In the genomic region with DNA sequence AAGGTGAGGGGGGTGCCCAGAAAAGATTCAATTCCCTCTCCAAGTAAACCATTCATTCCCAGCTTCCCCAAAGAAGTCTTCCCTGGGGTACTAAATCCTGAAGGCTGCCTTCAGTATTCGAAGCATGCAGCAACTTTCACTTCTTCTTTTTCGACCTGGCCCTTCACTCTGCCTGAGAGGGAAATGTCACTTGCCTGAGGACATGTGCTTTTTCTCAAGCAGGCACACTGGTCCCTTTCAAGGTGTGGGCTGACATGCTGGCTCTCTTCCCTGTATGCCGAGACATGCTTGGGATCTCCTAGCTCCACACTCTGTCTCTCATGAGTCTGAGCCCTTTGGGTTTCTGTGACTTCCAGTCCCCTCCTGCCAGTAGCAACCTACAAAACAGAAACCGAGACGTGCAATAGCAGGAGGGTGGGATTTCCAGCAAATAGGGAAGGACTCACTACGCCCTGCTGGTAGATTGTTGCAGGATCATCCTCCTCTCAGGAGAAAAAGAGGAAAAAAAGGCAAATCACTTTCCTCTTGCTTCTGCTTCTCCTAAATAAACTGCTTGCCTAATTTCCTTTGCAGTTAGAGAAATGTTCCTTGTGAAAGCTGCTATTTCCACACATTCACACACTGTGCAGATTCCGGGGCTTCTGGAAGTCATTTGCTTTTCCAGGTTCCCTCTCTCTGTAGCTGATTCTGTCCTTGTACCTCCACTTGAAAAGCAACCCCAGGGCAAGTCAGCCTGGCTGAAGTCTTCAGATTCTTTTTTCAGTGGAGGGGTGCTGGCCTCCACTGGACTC, we compare ENCODE assay signal across 8 cellular contexts. TPM values are rescaled to one million over a fixed set of nuclear protein-coding genes. Genes with fewer than 3 reads are reported as not detected.
DNase-seq lines count a peak whose midpoint lies in the region; ATAC-seq and TF ChIP-seq lines count a peak whose summit lies in the region.

No MANE protein-coding gene starts in this region.

- TF ChIP-seq CTCF in DOHH2 (IDR thresholded peaks at IDR 0.05; ENCODE audit: low read depth, low read length, poor library complexity, severe bottlenecking) (no peak), Calu3 (IDR thresholded peaks at IDR 0.05; ENCODE audit: unreplicated experiment) (no peak)

- no peaks in the 10 kb centered on the region for H3K9me3 Mint-ChIP-seq in activated naive CD8-positive, alpha-beta T cell treated with anti-CD3 and anti-CD28 coated beads, Interleukin-2, amount 50 U/mL, for 24 hours
- H3K9me3 Mint-ChIP-seq in Calu3 (ENCODE audit: low read depth, unreplicated experiment), result no peaks in the 10 kb centered on the region

- no peaks in the 10 kb centered on the region for H3K79me2 ChIP-seq in DOHH2 (ENCODE audit: control insufficient read depth, low read length)

- peak overlapping the region; percentile 85 for H3K27ac Mint-ChIP-seq in activated naive CD8-positive, alpha-beta T cell treated with anti-CD3 and anti-CD28 coated beads, Interleukin-2, amount 50 U/mL, for 24 hours
- no peak overlapping the region for H3K27ac Mint-ChIP-seq in Calu3 (ENCODE audit: unreplicated experiment)

- H4K20me1 ChIP-seq in DOHH2 (ENCODE audit: control insufficient read depth, insufficient read depth, low read depth, low read length), result no peaks in the 10 kb centered on the region

- ATAC-seq in GM19467 (IDR thresholded peaks at IDR 0.05; ENCODE audit: unreplicated experiment) (peak; percentile 64), HG03439 (IDR thresholded peaks at IDR 0.05; ENCODE audit: unreplicated experiment) (peak; percentile 69)
- ATAC-seq in activated naive CD8-positive, alpha-beta T cell treated with anti-CD3 and anti-CD28 coated beads, Interleukin-2, amount 50 U/mL, for 24 hours, result no peak

- CTCF ChIA-PET in Calu3 (lab: Charles Lee), result interaction anchor here (1.6 to 2.4 kb wide), 2 partner anchors 198 to 211 kb away, joined by 3 to 26 read pairs; no protein-coding TSS in a partner anchor

- peak overlapping the region; percentile 27 for H3K4me3 ChIP-seq in DOHH2 (ENCODE audit: low read length)

- no peaks in the 10 kb centered on the region for H3K9me3 ChIP-seq in DOHH2 (ENCODE audit: control insufficient read depth, insufficient read depth, low read length)

- peak overlapping the region; percentile 59 for H3K4me2 ChIP-seq in DOHH2 (ENCODE audit: low read length)

- no peak overlapping the region for H3K27ac ChIP-seq in DOHH2 (ENCODE audit: low read depth, low read length)

- H3K9me2 ChIP-seq in DOHH2 (replicated peaks; ENCODE audit: control insufficient read depth, low read length), result no peaks in the 10 kb centered on the region

- peak overlapping the region; percentile 19 for H3K4me3 Mint-ChIP-seq in activated naive CD8-positive, alpha-beta T cell treated with anti-CD3 and anti-CD28 coated beads, Interleukin-2, amount 50 U/mL, for 24 hours
- H3K4me3 Mint-ChIP-seq in Calu3 (ENCODE audit: low read depth, unreplicated experiment), result no peak overlapping the region

- peaks cover 47% of the 10 kb centered on the region for H3K4me1 ChIP-seq in DOHH2 (ENCODE audit: control insufficient read depth, low read length)

- intact Hi-C loops in Calu3 (cut with micrococcal nuclease; ENCODE audit: unreplicated experiment), result no loop called here

- H3K27me3 Mint-ChIP-seq in activated naive CD8-positive, alpha-beta T cell treated with anti-CD3 and anti-CD28 coated beads, Interleukin-2, amount 50 U/mL, for 24 hours, result no peaks in the 10 kb centered on the region
- H3K27me3 Mint-ChIP-seq in Calu3 (ENCODE audit: unreplicated experiment), result peaks cover 29% of the 10 kb centered on the region

- no peak for DNase-seq in activated naive CD8-positive, alpha-beta T cell treated with anti-CD3 and anti-CD28 coated beads, Interleukin-2, amount 50 U/mL, for 24 hours
- DNase-seq in SW480 (ENCODE audit: low spot score), result no peak
- DNase-seq in NCI-H187 (lab: John Stamatoyannopoulos, UW), result no peak
- DNase-seq in Calu3, result no peak
- DNase-seq in stimulated activated CD4-positive, alpha-beta T cell treated with anti-CD3 and anti-CD28 coated beads, Interleukin-4, amount 100 ng/mL, for 1 hour, result no peak

- peaks cover 35% of the 10 kb centered on the region for H3K4me1 Mint-ChIP-seq in activated naive CD8-positive, alpha-beta T cell treated with anti-CD3 and anti-CD28 coated beads, Interleukin-2, amount 50 U/mL, for 24 hours
- no peaks in the 10 kb centered on the region for H3K4me1 Mint-ChIP-seq in Calu3 (ENCODE audit: low read depth, unreplicated experiment)

- H3K27me3 ChIP-seq in DOHH2 (ENCODE audit: control insufficient read depth, low read length), result no peaks in the 10 kb centered on the region

- H3K36me3 ChIP-seq in DOHH2 (ENCODE audit: control insufficient read depth, low read length), result no peaks in the 10 kb centered on the region

- H3K36me3 Mint-ChIP-seq in activated naive CD8-positive, alpha-beta T cell treated with anti-CD3 and anti-CD28 coated beads, Interleukin-2, amount 50 U/mL, for 24 hours (ENCODE audit: low read depth), result no peaks in the 10 kb centered on the region
- no peaks in the 10 kb centered on the region for H3K36me3 Mint-ChIP-seq in Calu3 (ENCODE audit: insufficient read depth, unreplicated experiment)

- no TSS peak for BruUV-seq in Calu3 (replicated peaks; lab: Mats Ljungman, UMichigan)

- H3F3A ChIP-seq in DOHH2 (ENCODE audit: control insufficient read depth, insufficient read depth), result 0 out of 2 replicates have a peak, but pooled peaks cover 4% of the 10 kb centered on the region

RNA-seq across cellular contexts. Expression of a gene that starts 33.4 kb away (rescaled TPM):
- total RNA-seq in Calu3 (2022), result 36.3 and 42.5 TPM in 2 replicates
